18 cellular contexts compared by ENCODE assay signal in genomic region chr4:140730108-140730507, GRCh38. TPM values are rescaled to one million over a fixed set of nuclear protein-coding genes. Genes with fewer than 3 reads are reported as not detected.
"Had no signal": no experiment of that assay in that cellular context is flagged by ENCODE, and none has a peak within 500 bp of the region (broad histone marks: within the 10 kb centered on the region; RNA-seq: fewer than 3 reads in every experiment).

No MANE protein-coding gene starts in this region.

- H3K27me3 ChIP-seq: colonic mucosa, esophagus squamous epithelium, ovary, thyroid gland, uterus had no signal

- H3K36me3 Mint-ChIP-seq: activated naive CD4-positive, alpha-beta T cell treated with anti-CD3 and anti-CD28 coated beads, Interleukin-2, amount 50 U/mL, for 24 hours had no signal

- H3K4me1 ChIP-seq: uterus had no signal

- H3K27ac ChIP-seq: colonic mucosa, esophagus squamous epithelium, ovary, thyroid gland, uterus had no signal

- H3K4me1 Mint-ChIP-seq: activated CD4-positive, alpha-beta T cell treated with anti-CD3 and anti-CD28 coated beads, Interleukin-2, amount 10 ng/mL, durations not matched to agents 24 days and 14 days; activated naive CD4-positive, alpha-beta T cell treated with anti-CD3 and anti-CD28 coated beads, Interleukin-2, amount 50 U/mL, for 24 hours had no signal

- ATAC-seq: activated CD8-positive, alpha-beta T cell treated with anti-CD3 and anti-CD28 coated beads, Interleukin-2, amount 10 ng/mL, durations not matched to agents 7 days and 5 days had no signal

- DNase-seq: activated CD4-positive, alpha-beta T cell treated with anti-CD3 and anti-CD28 coated beads, Interleukin-2, amount 10 ng/mL, durations not matched to agents 24 days and 14 days; activated CD8-positive, alpha-beta memory T cell treated with anti-CD3 and anti-CD28 coated beads, Interleukin-2, amount 50 U/mL, for 4 hours; activated CD8-positive, alpha-beta T cell treated with anti-CD3 and anti-CD28 coated beads, Interleukin-2, amount 10 ng/mL, durations not matched to agents 7 days and 5 days; activated effector memory CD4-positive, alpha-beta T cell treated with anti-CD3 and anti-CD28 coated beads, Interleukin-2, amount 50 U/mL, for 16 hours; activated T-cell treated with anti-CD3 and anti-CD28 coated beads, Interleukin-2, amount 50 U/mL, for 48 hours; central memory CD4-positive, alpha-beta T cell; colonic mucosa; esophagus squamous epithelium; hippocampal formation; kidney glomerular epithelial cell; midbrain; ovary; stimulated activated CD4-positive, alpha-beta T cell treated with anti-CD3 and anti-CD28 coated beads, Interleukin-12 subunit alpha, Interleukin-12 subunit beta, amount 100 ng/mL, for 4 hours; stimulated activated CD4-positive, alpha-beta T cell treated with anti-CD3 and anti-CD28 coated beads, Interleukin-2, amount 100 ng/mL, for 24 hours; thyroid gland; uterus had no signal

- H3K9me3 Mint-ChIP-seq: activated CD4-positive, alpha-beta T cell treated with anti-CD3 and anti-CD28 coated beads, Interleukin-2, amount 10 ng/mL, durations not matched to agents 24 days and 14 days; activated naive CD4-positive, alpha-beta T cell treated with anti-CD3 and anti-CD28 coated beads, Interleukin-2, amount 50 U/mL, for 24 hours; T-helper 1 cell treated with Interleukin-12 subunit alpha and Interleukin-12 subunit beta and Interleukin-4 antibody, amounts not matched to agents 30 μg/mL and 1 μg/mL, for 36 hours had no signal

- H3K27ac Mint-ChIP-seq: activated CD4-positive, alpha-beta T cell treated with anti-CD3 and anti-CD28 coated beads, Interleukin-2, amount 10 ng/mL, durations not matched to agents 24 days and 14 days; activated CD8-positive, alpha-beta T cell treated with anti-CD3 and anti-CD28 coated beads, Interleukin-2, amount 10 ng/mL, durations not matched to agents 7 days and 5 days; activated naive CD4-positive, alpha-beta T cell treated with anti-CD3 and anti-CD28 coated beads, Interleukin-2, amount 50 U/mL, for 24 hours; T-helper 1 cell treated with Interleukin-12 subunit alpha and Interleukin-12 subunit beta and Interleukin-4 antibody, amounts not matched to agents 30 μg/mL and 1 μg/mL, for 36 hours had no signal

- H3K36me3 ChIP-seq: colonic mucosa, esophagus squamous epithelium, ovary, thyroid gland, uterus had no signal

- H3K4me3 Mint-ChIP-seq: activated CD4-positive, alpha-beta T cell treated with anti-CD3 and anti-CD28 coated beads, Interleukin-2, amount 10 ng/mL, durations not matched to agents 24 days and 14 days; activated CD8-positive, alpha-beta T cell treated with anti-CD3 and anti-CD28 coated beads, Interleukin-2, amount 10 ng/mL, durations not matched to agents 7 days and 5 days; activated naive CD4-positive, alpha-beta T cell treated with anti-CD3 and anti-CD28 coated beads, Interleukin-2, amount 50 U/mL, for 24 hours; T-helper 1 cell treated with Interleukin-12 subunit alpha and Interleukin-12 subunit beta and Interleukin-4 antibody, amounts not matched to agents 30 μg/mL and 1 μg/mL, for 36 hours had no signal

- H3K9me3 ChIP-seq: colonic mucosa, esophagus squamous epithelium, ovary, thyroid gland, uterus had no signal

- H3K4me3 ChIP-seq: colonic mucosa, esophagus squamous epithelium, ovary, thyroid gland, uterus had no signal

RNA-seq across cellular contexts. Expression of gene TBC1D9, which starts 26.1 kb away (rescaled TPM):
- total RNA-seq: activated CD4-positive, alpha-beta T cell treated with anti-CD3 and anti-CD28 coated beads, Interleukin-2, amount 10 ng/mL, durations not matched to agents 24 days and 14 days; activated CD8-positive, alpha-beta T cell treated with anti-CD3 and anti-CD28 coated beads, Interleukin-2, amount 10 ng/mL, durations not matched to agents 7 days and 5 days had no signal
